2 cellular contexts compared by ENCODE assay signal in genomic region chr4:73593631-73594241, GRCh38.
TF ChIP-seq lines count a peak whose summit lies in the region.

No MANE protein-coding gene starts in this region.

TF ChIP-seq in GM12878, 131 proteins besides CTCF, POLR2A, EP300 and RAD21 (continued from another document):
- peak; percentile 75 for TF ChIP-seq SMC3 (IDR thresholded peaks at IDR 0.05; ENCODE audit: borderline replicate concordance, low read length)
- TF ChIP-seq, protein P1, sequence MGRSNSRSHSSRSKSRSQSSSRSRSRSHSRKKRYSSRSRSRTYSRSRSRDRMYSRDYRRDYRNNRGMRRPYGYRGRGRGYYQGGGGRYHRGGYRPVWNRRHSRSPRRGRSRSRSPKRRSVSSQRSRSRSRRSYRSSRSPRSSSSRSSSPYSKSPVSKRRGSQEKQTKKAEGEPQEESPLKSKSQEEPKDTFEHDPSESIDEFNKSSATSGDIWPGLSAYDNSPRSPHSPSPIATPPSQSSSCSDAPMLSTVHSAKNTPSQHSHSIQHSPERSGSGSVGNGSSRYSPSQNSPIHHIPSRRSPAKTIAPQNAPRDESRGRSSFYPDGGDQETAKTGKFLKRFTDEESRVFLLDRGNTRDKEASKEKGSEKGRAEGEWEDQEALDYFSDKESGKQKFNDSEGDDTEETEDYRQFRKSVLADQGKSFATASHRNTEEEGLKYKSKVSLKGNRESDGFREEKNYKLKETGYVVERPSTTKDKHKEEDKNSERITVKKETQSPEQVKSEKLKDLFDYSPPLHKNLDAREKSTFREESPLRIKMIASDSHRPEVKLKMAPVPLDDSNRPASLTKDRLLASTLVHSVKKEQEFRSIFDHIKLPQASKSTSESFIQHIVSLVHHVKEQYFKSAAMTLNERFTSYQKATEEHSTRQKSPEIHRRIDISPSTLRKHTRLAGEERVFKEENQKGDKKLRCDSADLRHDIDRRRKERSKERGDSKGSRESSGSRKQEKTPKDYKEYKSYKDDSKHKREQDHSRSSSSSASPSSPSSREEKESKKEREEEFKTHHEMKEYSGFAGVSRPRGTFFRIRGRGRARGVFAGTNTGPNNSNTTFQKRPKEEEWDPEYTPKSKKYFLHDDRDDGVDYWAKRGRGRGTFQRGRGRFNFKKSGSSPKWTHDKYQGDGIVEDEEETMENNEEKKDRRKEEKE (IDR thresholded peaks at IDR 0.05), result no peak

TF ChIP-seq in GM12891, 5 proteins besides CTCF, POLR2A, EP300 and RAD21:
- no peak for TF ChIP-seq POLR2AphosphoS5 (IDR thresholded peaks at IDR 0.05; ENCODE audit: low read depth, low read length)
- no peak for TF ChIP-seq TAF1 (IDR thresholded peaks at IDR 0.05; ENCODE audit: low read depth, low read length)
- no peak for TF ChIP-seq SPI1 (IDR thresholded peaks at IDR 0.05; ENCODE audit: low read depth, low read length)
- no peak for TF ChIP-seq POU2F2 (IDR thresholded peaks at IDR 0.05; ENCODE audit: low read depth, low read length)
- TF ChIP-seq PAX5 (IDR thresholded peaks at IDR 0.05; ENCODE audit: insufficient read depth, low read length, severe bottlenecking), result no peak
